ENCODE assay signal across 18 cellular contexts in the genomic region with DNA sequence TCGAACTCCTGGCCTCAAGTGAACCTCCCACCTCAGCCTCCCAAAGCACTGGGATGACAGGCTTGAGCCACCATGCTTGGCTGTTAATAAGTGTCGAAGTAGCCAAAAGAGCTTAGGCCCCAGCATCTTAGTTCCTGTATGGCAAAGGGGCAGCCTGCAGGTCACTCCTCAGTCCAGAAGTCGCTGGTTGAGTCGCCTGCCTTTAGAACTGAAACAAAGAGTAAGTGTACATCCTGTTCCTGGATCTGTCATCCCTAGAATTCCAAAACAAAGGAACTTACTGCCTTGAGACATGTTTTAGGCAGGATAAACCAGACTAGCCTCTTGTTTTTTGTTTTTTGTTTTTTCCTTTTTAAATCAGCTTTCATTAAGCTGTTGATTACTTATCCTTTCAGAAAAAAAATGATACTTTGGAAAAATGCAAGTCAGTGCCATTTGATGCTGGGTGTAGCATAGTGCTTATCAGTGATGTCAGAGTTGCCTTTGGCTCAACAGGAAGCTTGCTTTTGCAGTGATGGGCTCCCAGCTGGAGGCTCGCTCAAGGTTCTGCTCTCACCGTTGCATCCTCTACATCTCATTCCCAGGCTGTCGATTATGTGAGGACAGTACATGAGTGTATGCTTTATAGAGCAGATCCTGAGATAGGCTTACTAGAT. TPM values are rescaled to one million over a fixed set of nuclear protein-coding genes. Genes with fewer than 3 reads are reported as not detected.
DNase-seq lines count a peak whose midpoint lies in the region; ATAC-seq and TF ChIP-seq lines count a peak whose summit lies in the region.
"Had no signal": no experiment of that assay in that cellular context is flagged by ENCODE, and none has a peak within 500 bp of the region (broad histone marks: within the 10 kb centered on the region; RNA-seq: fewer than 3 reads in every experiment).

No MANE protein-coding gene starts in this region.

- TF ChIP-seq POLR2A in upper lobe of left lung (IDR thresholded peaks at IDR 0.05), result no peak

- ATAC-seq in right cardiac atrium (peak; percentile 61 to 91), left lobe of liver (peak; percentile 29), upper lobe of left lung (ENCODE audit: low FRiP score in 2 of 2) (no peak)
- ATAC-seq in activated CD4-positive, alpha-beta T cell treated with anti-CD3 and anti-CD28 coated beads for 36 hours, result no peak
- ATAC-seq in stimulated activated naive CD8-positive, alpha-beta T cell treated with anti-CD3 and anti-CD28 coated beads, Interleukin-15, amount 100 ng/mL, for 72 hours, result no peak

- intact Hi-C loops in right cardiac atrium (cut with DNase I), result no loop called here
- intact Hi-C loops in cardiac septum (cut with DNase I), result loop anchor here (10.0 kb wide), 1 partner anchor 138 kb away; no protein-coding TSS in a partner anchor
- intact Hi-C loops in activated CD4-positive, alpha-beta T cell treated with anti-CD3 and anti-CD28 coated beads for 36 hours (cut with DNase I, micrococcal nuclease), result no loop called here

- no peaks in the 10 kb centered on the region for H3K4me1 Mint-ChIP-seq in activated CD4-positive, alpha-beta T cell treated with anti-CD3 and anti-CD28 coated beads for 36 hours
- H3K4me1 Mint-ChIP-seq in stimulated activated naive CD8-positive, alpha-beta T cell treated with anti-CD3 and anti-CD28 coated beads, Interleukin-15, amount 100 ng/mL, for 72 hours, result peaks cover 7% of the 10 kb centered on the region

- H3K27ac Mint-ChIP-seq in activated CD4-positive, alpha-beta T cell treated with anti-CD3 and anti-CD28 coated beads for 36 hours, result no peak overlapping the region
- H3K27ac Mint-ChIP-seq in stimulated activated naive CD8-positive, alpha-beta T cell treated with anti-CD3 and anti-CD28 coated beads, Interleukin-15, amount 100 ng/mL, for 72 hours, result no peak overlapping the region

- WGBS in right cardiac atrium, result 62% methylated on average over 7 of the region's 7 CpGs
- WGBS in upper lobe of left lung, 2 donors, result 72 to 74% methylated on average over 7 of the region's 7 CpGs

- peaks cover 49% of the 10 kb centered on the region for H3K36me3 Mint-ChIP-seq in activated CD4-positive, alpha-beta T cell treated with anti-CD3 and anti-CD28 coated beads for 36 hours (ENCODE audit: low read depth)

- H3K9me3 ChIP-seq in right cardiac atrium (ENCODE audit: control insufficient read depth, low read length) (no peaks in the 10 kb centered on the region), upper lobe of left lung (no peaks in the 10 kb centered on the region)
- H3K9me3 ChIP-seq: BLaER1 treated with 17β-estradiol and CSF1 and Interleukin-3, amounts not matched to agents 10 nM and 100 nM had no signal

- H3K27me3 ChIP-seq in right cardiac atrium (ENCODE audit: control insufficient read depth, insufficient read depth), result no peaks in the 10 kb centered on the region
- H3K27me3 ChIP-seq in upper lobe of left lung, result no peaks in the 10 kb centered on the region
- H3K27me3 ChIP-seq: BLaER1 treated with 17β-estradiol and CSF1 and Interleukin-3, amounts not matched to agents 10 nM and 100 nM had no signal

- DNase-seq in right cardiac atrium (no peak), cardiac septum (ENCODE audit: low spot score) (no peak), dermis blood vessel endothelial cell (peak; percentile 82), left lobe of liver (ENCODE audit: low spot score) (no peak), upper lobe of left lung (no peak)
- no peak for DNase-seq in activated CD4-positive, alpha-beta T cell treated with anti-CD3 and anti-CD28 coated beads for 36 hours
- no peak for DNase-seq in stimulated activated naive CD8-positive, alpha-beta T cell treated with anti-CD3 and anti-CD28 coated beads, Interleukin-15, amount 100 ng/mL, for 72 hours
- no peak for DNase-seq in central memory CD4-positive, alpha-beta T cell
- DNase-seq: DMS79 treated with DMSO at 0.1 percent for 48 hours, GM23248, HCEC 1CT, KG1, NCI-H1048, NCI-H2081 treated with DMSO at 0.1 percent for 48 hours, NCI-H524 had no signal

- POLR2A ChIA-PET in activated CD4-positive, alpha-beta T cell treated with anti-CD3 and anti-CD28 coated beads for 36 hours (lab: Charles Lee), result interaction anchor here (0.6 kb wide), 1 partner anchor 223 kb away, joined by 7 read pairs; no protein-coding TSS in a partner anchor

- CTCF ChIA-PET in activated CD4-positive, alpha-beta T cell treated with anti-CD3 and anti-CD28 coated beads for 36 hours (lab: Charles Lee), result interaction anchor here (0.7 to 4.6 kb wide), 2 partner anchors 15 to 135 kb away, joined by 4 to 14 read pairs; no protein-coding TSS in a partner anchor

- peak in 1 of 4 donors; percentile 9 for TF ChIP-seq EP300 in upper lobe of left lung (IDR thresholded peaks at IDR 0.05)

- no peak overlapping the region for H3K4me3 Mint-ChIP-seq in activated CD4-positive, alpha-beta T cell treated with anti-CD3 and anti-CD28 coated beads for 36 hours
- no peak overlapping the region for H3K4me3 Mint-ChIP-seq in stimulated activated naive CD8-positive, alpha-beta T cell treated with anti-CD3 and anti-CD28 coated beads, Interleukin-15, amount 100 ng/mL, for 72 hours

- H3K4me1 ChIP-seq in right cardiac atrium (ENCODE audit: control insufficient read depth, insufficient read depth, low read length) (no peaks in the 10 kb centered on the region), upper lobe of left lung (no peaks in the 10 kb centered on the region)

- no peaks in the 10 kb centered on the region for H3K9me3 Mint-ChIP-seq in activated CD4-positive, alpha-beta T cell treated with anti-CD3 and anti-CD28 coated beads for 36 hours (ENCODE audit: low read depth)
- no peaks in the 10 kb centered on the region for H3K9me3 Mint-ChIP-seq in stimulated activated naive CD8-positive, alpha-beta T cell treated with anti-CD3 and anti-CD28 coated beads, Interleukin-15, amount 100 ng/mL, for 72 hours

- no peaks in the 10 kb centered on the region for H3K27me3 Mint-ChIP-seq in activated CD4-positive, alpha-beta T cell treated with anti-CD3 and anti-CD28 coated beads for 36 hours
- H3K27me3 Mint-ChIP-seq in stimulated activated naive CD8-positive, alpha-beta T cell treated with anti-CD3 and anti-CD28 coated beads, Interleukin-15, amount 100 ng/mL, for 72 hours, result no peaks in the 10 kb centered on the region

- H3K36me3 ChIP-seq in upper lobe of left lung, result peaks cover 14 to 92% (median 55%) of the 10 kb centered on the region in 4 donors

- no peak overlapping the region for H3K4me3 ChIP-seq in right cardiac atrium (ENCODE audit: low read length)
- no peak overlapping the region for H3K4me3 ChIP-seq in upper lobe of left lung
- H3K4me3 ChIP-seq: BLaER1 treated with 17β-estradiol and CSF1 and Interleukin-3, amounts not matched to agents 10 nM and 100 nM; GM23248 had no signal

- H3K27ac ChIP-seq in right cardiac atrium (ENCODE audit: low read length) (peak overlapping the region; percentile 48), upper lobe of left lung (peak overlapping the region in 3 of 4 donors; percentile 5 to 63 (median 13))
- H3K27ac ChIP-seq: GM23248 had no signal

- TF ChIP-seq CTCF in upper lobe of left lung (IDR thresholded peaks at IDR 0.05), result no peak

RNA-seq across cellular contexts. Expression of a gene that starts 9.0 kb away (rescaled TPM):
- 1 to 10 TPM; 3.1 to 3.6 (median 3.4) TPM for total RNA-seq in right cardiac atrium
- 3.3 TPM for polyA plus RNA-seq in right cardiac atrium
- total RNA-seq in cardiac septum, result 3.0 TPM
- total RNA-seq in dermis blood vessel endothelial cell, result 9.7 and 14.1 TPM in 2 replicates
- total RNA-seq in left lobe of liver, result 6.6 TPM
- total RNA-seq in upper lobe of left lung, result 10 to 100 TPM in 1 of 6 donors, 1 to 10 TPM in 5; 7.2 to 23.0 (median 8.8) TPM
- 1 to 10 TPM; 6.3 to 8.4 TPM for total RNA-seq in activated CD4-positive, alpha-beta T cell treated with anti-CD3 and anti-CD28 coated beads for 36 hours

RNA-seq across cellular contexts. Expression of a gene that starts 33.0 kb away (rescaled TPM):
- not detected for total RNA-seq in right cardiac atrium
- not detected for polyA plus RNA-seq in right cardiac atrium
- not detected for total RNA-seq in cardiac septum
- 0.05 TPM in 1 of 2 replicates, not detected in the other for total RNA-seq in dermis blood vessel endothelial cell
- not detected for total RNA-seq in left lobe of liver
- not detected for total RNA-seq in upper lobe of left lung
- total RNA-seq in activated CD4-positive, alpha-beta T cell treated with anti-CD3 and anti-CD28 coated beads for 36 hours, result not detected
- total RNA-seq: G401, GM23248, M059J had no signal
- polyA plus RNA-seq: GM23248 had no signal

RNA-seq across cellular contexts. Expression of a gene that starts 48.2 kb away (rescaled TPM):
- 1 to 10 TPM; 5.1 to 9.1 (median 7.0) TPM for total RNA-seq in right cardiac atrium
- polyA plus RNA-seq in right cardiac atrium, result 4.9 TPM
- 1.7 TPM for total RNA-seq in cardiac septum
- 247 and 304 TPM in 2 replicates for total RNA-seq in dermis blood vessel endothelial cell
- 1.7 TPM for total RNA-seq in left lobe of liver
- total RNA-seq in upper lobe of left lung, result 10 to 100 TPM in 2 of 6 donors, 1 to 10 TPM in 4; 7.4 to 16.8 (median 8.8) TPM
- total RNA-seq in activated CD4-positive, alpha-beta T cell treated with anti-CD3 and anti-CD28 coated beads for 36 hours, result 10 to 100 TPM; 78.8 to 84.0 TPM
- total RNA-seq: G401, GM23248, M059J had no signal
- polyA plus RNA-seq: GM23248 had no signal

Comparison
In these comparisons a context has a peak if more than half of its experiments do, and no peak if none do; other contexts are left out.
1. ATAC-seq: peak in right cardiac atrium (2 of 2) and left lobe of liver (single experiment); none in upper lobe of left lung (0 of 2), activated CD4-positive, alpha-beta T cell treated with anti-CD3 and anti-CD28 coated beads for 36 hours (single experiment) and stimulated activated naive CD8-positive, alpha-beta T cell treated with anti-CD3 and anti-CD28 coated beads, Interleukin-15, amount 100 ng/mL, for 72 hours (single experiment).
2. RNA of a gene that starts 48.2 kb away (total RNA-seq): 247 to 304 TPM in dermis blood vessel endothelial cell and 78.8 to 84.0 TPM in activated CD4-positive, alpha-beta T cell treated with anti-CD3 and anti-CD28 coated beads for 36 hours; 7.4 to 16.8 TPM in upper lobe of left lung, 5.1 to 9.1 TPM in right cardiac atrium, 1.7 TPM in cardiac septum (single experiment) and 1.7 TPM in left lobe of liver (single experiment); every median in the first group is over 4 times any median in the second.